ENCODE assay signal across 1 cellular context in genomic region chr17:42097691-42098661, GRCh38.
A peak's percentile ranks its signal among the peaks of the same experiment; 100 is the strongest.
TF ChIP-seq lines count a peak whose summit lies in the region.

TSS of gene ZNF385C (minus strand) at chr17:42098473. CDS start at chr17:42063056, 35,417 bp downstream.

TF ChIP-seq in HepG2, 621 proteins besides CTCF, POLR2A, EP300 and RAD21 (continued from another document):
- TF ChIP-seq ZNF720 (CRISPR knock-in tag; IDR thresholded peaks at IDR 0.05) (no peak), KLF12 (CRISPR knock-in tag; IDR thresholded peaks at IDR 0.05; ENCODE audit: borderline replicate concordance) (no peak), ZNF687 (CRISPR knock-in tag; IDR thresholded peaks at IDR 0.05) (peak; percentile 66), ZNF441 (CRISPR knock-in tag; IDR thresholded peaks at IDR 0.05; ENCODE audit: borderline replicate concordance) (0 out of 2 replicates have a peak, but pooled peaks have one; percentile 81), ZNF501 (CRISPR knock-in tag; IDR thresholded peaks at IDR 0.05) (no peak), HNF1A (IDR thresholded peaks at IDR 0.05; ENCODE audit: low read depth) (no peak), HNF1A (CRISPR knock-in tag; IDR thresholded peaks at IDR 0.05; ENCODE audit: borderline replicate concordance) (no peak), ZNF704 (CRISPR knock-in tag; IDR thresholded peaks at IDR 0.05; ENCODE audit: borderline replicate concordance) (0 out of 2 replicates have a peak, but pooled peaks have one; percentile 39), DMTF1 (CRISPR knock-in tag; IDR thresholded peaks at IDR 0.05) (no peak), ZBTB4 (CRISPR knock-in tag; IDR thresholded peaks at IDR 0.05; ENCODE audit: borderline replicate concordance) (no peak), KDM4B (CRISPR knock-in tag; IDR thresholded peaks at IDR 0.05) (no peak), FOXO1 (CRISPR knock-in tag; IDR thresholded peaks at IDR 0.05) (no peak), SRSF4 (IDR thresholded peaks at IDR 0.05; ENCODE audit: low read depth, low read length, poor library complexity, severe bottlenecking) (no peak), PAXIP1 (CRISPR knock-in tag; conservative IDR thresholded peaks at IDR 0.05) (no peak), KDM6A (CRISPR knock-in tag; IDR thresholded peaks at IDR 0.05; ENCODE audit: low read depth) (no peak)
